In the genomic region with DNA sequence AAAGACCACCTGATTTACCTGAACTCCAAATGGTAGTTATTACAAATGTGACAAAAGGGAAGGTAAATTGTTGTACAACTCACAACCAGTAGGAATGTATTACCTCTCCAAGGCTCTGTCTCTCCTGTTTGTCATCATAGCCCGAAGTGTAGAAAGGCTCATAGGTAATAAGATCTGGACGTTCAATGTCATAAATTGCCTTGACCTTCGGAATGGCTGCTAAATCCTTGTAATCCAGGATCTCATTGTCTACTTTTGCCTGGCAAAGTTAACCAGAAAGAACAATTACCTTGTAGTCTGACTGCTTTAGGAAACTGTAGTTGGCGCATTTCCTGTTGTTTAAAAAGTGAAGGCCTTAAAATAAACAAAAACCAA, we compare ENCODE assay signal across 16 cellular contexts.
DNase-seq lines count a peak whose midpoint lies in the region; ATAC-seq and TF ChIP-seq lines count a peak whose summit lies in the region.
"Had no signal": no experiment of that assay in that cellular context is flagged by ENCODE, and none has a peak within 500 bp of the region (broad histone marks: within the 10 kb centered on the region; RNA-seq: fewer than 3 reads in every experiment).

No MANE protein-coding gene starts in this region.

- no peak for TF ChIP-seq CTCF in hepatocyte (IDR thresholded peaks at IDR 0.05; ENCODE audit: poor library complexity)

- H3K4me1 Mint-ChIP-seq in activated naive CD4-positive, alpha-beta T cell treated with anti-CD3 and anti-CD28 coated beads, Interleukin-2, amount 10 ng/mL, durations not matched to agents 7 days and 5 days, result peaks cover 40% of the 10 kb centered on the region

- no peak overlapping the region for H2AFZ ChIP-seq in hepatocyte

- H3K27me3 ChIP-seq in hepatocyte (no peaks in the 10 kb centered on the region), subcutaneous abdominal adipose tissue (ENCODE audit: control insufficient read depth in 5 of 5, insufficient read depth in 4 of 5, low read length in 5 of 5) (no peaks in the 10 kb centered on the region)
- H3K27me3 ChIP-seq: BLaER1 treated with 17β-estradiol and CSF1 and Interleukin-3, amounts not matched to agents 10 nM and 100 nM had no signal

- no peaks in the 10 kb centered on the region for H3K9me2 ChIP-seq in hepatocyte (replicated peaks; ENCODE audit: insufficient read depth)

- H3K27ac Mint-ChIP-seq in activated naive CD4-positive, alpha-beta T cell treated with anti-CD3 and anti-CD28 coated beads, Interleukin-2, amount 10 ng/mL, durations not matched to agents 7 days and 5 days, result peak overlapping the region; percentile 6

- H4K20me1 ChIP-seq in hepatocyte (ENCODE audit: insufficient read depth, poor library complexity, severe bottlenecking), result no peaks in the 10 kb centered on the region
- H4K20me1 ChIP-seq: BLaER1 treated with 17β-estradiol and CSF1 and Interleukin-3, amounts not matched to agents 10 nM and 100 nM had no signal

- H3K79me2 ChIP-seq in hepatocyte, result no peaks in the 10 kb centered on the region

- no peak overlapping the region for H3K4me2 ChIP-seq in hepatocyte
- H3K4me2 ChIP-seq: BLaER1 treated with 17β-estradiol and CSF1 and Interleukin-3, amounts not matched to agents 10 nM and 100 nM; KMS-11 had no signal

- CTCF ChIA-PET in activated naive CD4-positive, alpha-beta T cell treated with anti-CD3 and anti-CD28 coated beads, Interleukin-2, amount 10 ng/mL, durations not matched to agents 7 days and 5 days (lab: Charles Lee), result interaction anchor here (2.0 to 14.4 kb wide), 4 partner anchors 13 to 231 kb away, joined by 11 to 244 read pairs (median 60); no protein-coding TSS in a partner anchor

- H3K4me1 ChIP-seq in hepatocyte (ENCODE audit: insufficient read depth), result peaks cover 5% of the 10 kb centered on the region
- H3K4me1 ChIP-seq in subcutaneous abdominal adipose tissue (ENCODE audit: control insufficient read depth in 5 of 5, insufficient read depth in 5 of 5, low read length in 5 of 5), result peaks cover 0 to 16% (median 4%) of the 10 kb centered on the region in 5 donors

- H3K36me3 Mint-ChIP-seq in activated naive CD4-positive, alpha-beta T cell treated with anti-CD3 and anti-CD28 coated beads, Interleukin-2, amount 10 ng/mL, durations not matched to agents 7 days and 5 days, result peaks cover 32% of the 10 kb centered on the region

- peak overlapping the region; percentile 47 for H3K27ac ChIP-seq in hepatocyte
- H3K27ac ChIP-seq in subcutaneous abdominal adipose tissue (ENCODE audit: low read depth, low read length), result peak overlapping the region; percentile 35
- H3K27ac ChIP-seq: BLaER1 treated with 17β-estradiol and CSF1 and Interleukin-3, amounts not matched to agents 10 nM and 100 nM; KMS-11 had no signal

- no peak for ATAC-seq in HG02588 (IDR thresholded peaks at IDR 0.05; ENCODE audit: unreplicated experiment)

- WGBS in hepatocyte (ENCODE audit: low lambda C conversion rate, missing lambda C conversion rate), result 57% methylated on average over 4 of the region's 4 CpGs

- H3K4me3 ChIP-seq in hepatocyte (no peak overlapping the region), subcutaneous abdominal adipose tissue (ENCODE audit: low read depth in 1 of 5, low read length in 5 of 5) (no peak overlapping the region)
- H3K4me3 ChIP-seq: BLaER1 treated with 17β-estradiol and CSF1 and Interleukin-3, amounts not matched to agents 10 nM and 100 nM had no signal

- H3K4me3 Mint-ChIP-seq in activated naive CD4-positive, alpha-beta T cell treated with anti-CD3 and anti-CD28 coated beads, Interleukin-2, amount 10 ng/mL, durations not matched to agents 7 days and 5 days, result no peak overlapping the region

- H3K36me3 ChIP-seq in hepatocyte (replicated peaks; ENCODE audit: insufficient read depth, low read depth) (no peaks in the 10 kb centered on the region), subcutaneous abdominal adipose tissue (ENCODE audit: control insufficient read depth in 5 of 5, insufficient read depth in 5 of 5, low read length in 5 of 5) (peaks cover 3 to 19% (median 9%) of the 10 kb centered on the region in 5 donors)
- H3K36me3 ChIP-seq: BLaER1 treated with 17β-estradiol and CSF1 and Interleukin-3, amounts not matched to agents 10 nM and 100 nM had no signal

- H3K27me3 Mint-ChIP-seq in activated naive CD4-positive, alpha-beta T cell treated with anti-CD3 and anti-CD28 coated beads, Interleukin-2, amount 10 ng/mL, durations not matched to agents 7 days and 5 days, result no peaks in the 10 kb centered on the region

- H3K9me3 Mint-ChIP-seq in activated naive CD4-positive, alpha-beta T cell treated with anti-CD3 and anti-CD28 coated beads, Interleukin-2, amount 10 ng/mL, durations not matched to agents 7 days and 5 days, result no peaks in the 10 kb centered on the region

- no peaks in the 10 kb centered on the region for H3K9me3 ChIP-seq in hepatocyte (ENCODE audit: low read depth)
- H3K9me3 ChIP-seq in subcutaneous abdominal adipose tissue (ENCODE audit: control insufficient read depth in 5 of 5, low read length in 5 of 5), result no peaks in the 10 kb centered on the region
- H3K9me3 ChIP-seq: BLaER1 treated with 17β-estradiol and CSF1 and Interleukin-3, amounts not matched to agents 10 nM and 100 nM had no signal

- no peak for DNase-seq in activated naive CD4-positive, alpha-beta T cell treated with anti-CD3 and anti-CD28 coated beads, Interleukin-2, amount 10 ng/mL, durations not matched to agents 7 days and 5 days
- no peak for DNase-seq in activated naive CD4-positive, alpha-beta T cell treated with anti-CD3 and anti-CD28 coated beads, Interleukin-2, amount 50 U/mL, for 16 hours
- peak; percentile 36 for DNase-seq in NCI-H774 (lab: John Stamatoyannopoulos, UW)
- no peak for DNase-seq in hepatocyte (ENCODE audit: low spot score)
- no peak for DNase-seq in NOMO-1 treated with dmso at 0.1 percent for 144 hours (lab: John Stamatoyannopoulos, UW; ENCODE audit: unreplicated experiment)
- no peak for DNase-seq in activated gamma-delta T cell (lab: John Stamatoyannopoulos, UW)
- DNase-seq: HCEC 1CT, midbrain, NCI-H1694, posterior cingulate gyrus, SHP77, substantia nigra had no signal

- no peak overlapping the region for H3K9ac ChIP-seq in subcutaneous abdominal adipose tissue (ENCODE audit: low read length in 5 of 5)
- H3K9ac ChIP-seq: BLaER1 treated with 17β-estradiol and CSF1 and Interleukin-3, amounts not matched to agents 10 nM and 100 nM; KMS-11 had no signal
